ENCODE assay signal across 1 cellular context in the genomic region with DNA sequence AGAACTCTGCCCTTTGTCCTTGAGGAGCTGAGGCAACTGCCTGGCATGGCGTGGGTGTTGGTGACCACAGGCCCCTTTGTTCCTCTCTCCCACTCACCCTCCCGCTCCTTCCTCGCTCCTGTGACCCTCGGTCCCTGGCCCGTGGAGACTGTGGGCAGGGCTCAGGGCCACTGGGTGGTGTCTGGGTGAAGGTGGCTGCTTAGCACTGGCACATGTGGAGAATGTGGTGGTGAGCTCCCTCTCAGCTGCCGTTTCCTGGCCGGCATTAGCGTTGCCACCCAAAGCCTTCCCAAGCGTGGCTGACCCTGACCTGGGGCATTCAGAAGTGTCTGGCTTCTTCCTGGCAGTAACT.
TF ChIP-seq lines count a peak whose summit lies in the region.

No MANE protein-coding gene starts in this region.

TF ChIP-seq in HepG2, 621 proteins besides CTCF, POLR2A, EP300 and RAD21:
- TF ChIP-seq SRY (CRISPR knock-in tag; IDR thresholded peaks at IDR 0.05) (no peak), MAZ (IDR thresholded peaks at IDR 0.05; ENCODE audit: borderline replicate concordance, low read depth, low read length) (no peak), MAZ (CRISPR knock-in tag; IDR thresholded peaks at IDR 0.05; ENCODE audit: low read depth) (no peak), RCOR2 (CRISPR knock-in tag; IDR thresholded peaks at IDR 0.05) (no peak), ZNF24 (IDR thresholded peaks at IDR 0.05) (no peak), ZNF543 (CRISPR knock-in tag; IDR thresholded peaks at IDR 0.05) (no peak), ZNF629 (CRISPR knock-in tag; conservative IDR thresholded peaks at IDR 0.05) (no peak), HOXD1 (CRISPR knock-in tag; IDR thresholded peaks at IDR 0.05) (no peak), ZNF124 (CRISPR knock-in tag; IDR thresholded peaks at IDR 0.05) (no peak), ZZZ3 (CRISPR knock-in tag; IDR thresholded peaks at IDR 0.05; ENCODE audit: borderline replicate concordance) (no peak)
- TF ChIP-seq, protein P1, sequence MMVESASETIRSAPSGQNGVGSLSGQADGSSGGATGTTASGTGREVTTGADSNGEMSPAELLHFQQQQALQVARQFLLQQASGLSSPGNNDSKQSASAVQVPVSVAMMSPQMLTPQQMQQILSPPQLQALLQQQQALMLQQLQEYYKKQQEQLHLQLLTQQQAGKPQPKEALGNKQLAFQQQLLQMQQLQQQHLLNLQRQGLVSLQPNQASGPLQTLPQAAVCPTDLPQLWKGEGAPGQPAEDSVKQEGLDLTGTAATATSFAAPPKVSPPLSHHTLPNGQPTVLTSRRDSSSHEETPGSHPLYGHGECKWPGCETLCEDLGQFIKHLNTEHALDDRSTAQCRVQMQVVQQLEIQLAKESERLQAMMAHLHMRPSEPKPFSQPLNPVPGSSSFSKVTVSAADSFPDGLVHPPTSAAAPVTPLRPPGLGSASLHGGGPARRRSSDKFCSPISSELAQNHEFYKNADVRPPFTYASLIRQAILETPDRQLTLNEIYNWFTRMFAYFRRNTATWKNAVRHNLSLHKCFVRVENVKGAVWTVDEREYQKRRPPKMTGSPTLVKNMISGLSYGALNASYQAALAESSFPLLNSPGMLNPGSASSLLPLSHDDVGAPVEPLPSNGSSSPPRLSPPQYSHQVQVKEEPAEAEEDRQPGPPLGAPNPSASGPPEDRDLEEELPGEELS (CRISPR knock-in tag; IDR thresholded peaks at IDR 0.05): no peak
